ENCODE assay signal across 24 cellular contexts in the genomic region with DNA sequence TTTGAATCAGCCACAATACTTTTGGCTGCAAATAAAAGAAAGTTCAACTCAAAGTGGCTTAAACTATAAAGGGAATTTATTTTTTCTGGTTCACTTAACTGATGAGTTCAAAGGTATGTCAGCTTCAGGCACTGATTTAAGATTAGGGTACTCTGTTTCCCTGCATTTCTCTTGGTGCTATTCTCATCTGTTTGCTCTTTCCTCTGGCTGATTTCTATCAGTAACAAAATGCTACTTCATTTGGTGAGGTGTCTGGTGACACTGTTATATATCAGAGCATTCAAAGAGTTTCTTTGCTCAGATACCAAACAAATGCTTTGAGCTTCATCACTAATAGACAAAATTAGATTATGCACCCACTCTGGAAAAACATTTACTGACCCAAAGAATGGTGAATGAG.
A peak's percentile ranks its signal among the peaks of the same experiment; 100 is the strongest.
DNase-seq lines count a peak whose midpoint lies in the region; ATAC-seq and TF ChIP-seq lines count a peak whose summit lies in the region.
"Had no signal": no experiment of that assay in that cellular context is flagged by ENCODE, and none has a peak within 500 bp of the region (broad histone marks: within the 10 kb centered on the region; RNA-seq: fewer than 3 reads in every experiment).

No MANE protein-coding gene starts in this region.

- H3K36me3 ChIP-seq in cardiac muscle cell = no peaks in the 10 kb centered on the region
- no peaks in the 10 kb centered on the region for H3K36me3 ChIP-seq in endodermal cell (ENCODE audit: control insufficient read depth, insufficient read depth, low read length)
- no peaks in the 10 kb centered on the region for H3K36me3 ChIP-seq in thyroid gland
- H3K36me3 ChIP-seq: BE2C; BLaER1 treated with 17β-estradiol and CSF1 and Interleukin-3, amounts not matched to agents 10 nM and 100 nM had no signal

- H3K9me3 Mint-ChIP-seq in endodermal cell = no peaks in the 10 kb centered on the region
- H3K9me3 Mint-ChIP-seq in effector memory CD8-positive, alpha-beta T cell = no peaks in the 10 kb centered on the region
- peaks cover 2% of the 10 kb centered on the region for H3K9me3 Mint-ChIP-seq in activated naive CD8-positive, alpha-beta T cell treated with anti-CD3 and anti-CD28 coated beads, Interleukin-2, amount 50 U/mL, for 24 hours
- H3K9me3 Mint-ChIP-seq: CD4-positive, alpha-beta T cell; CD8-positive, alpha-beta memory T cell; GM23338; H9 had no signal

- H3K9me3 ChIP-seq in cardiac muscle cell (ENCODE audit: low read depth) (no peaks in the 10 kb centered on the region), endodermal cell (ENCODE audit: control insufficient read depth, low read length) (no peaks in the 10 kb centered on the region), thyroid gland (no peaks in the 10 kb centered on the region)
- H3K9me3 ChIP-seq: A549; BE2C; BLaER1 treated with 17β-estradiol and CSF1 and Interleukin-3, amounts not matched to agents 10 nM and 100 nM had no signal

- no peak for ATAC-seq in Right ventricle myocardium superior (ENCODE audit: poor library complexity)
- ATAC-seq in effector memory CD8-positive, alpha-beta T cell (replicated peaks) = no peak
- ATAC-seq in activated naive CD8-positive, alpha-beta T cell treated with anti-CD3 and anti-CD28 coated beads, Interleukin-2, amount 50 U/mL, for 24 hours = no peak
- ATAC-seq: A549, GM12878, GM23338, HCT116 had no signal

- no peaks in the 10 kb centered on the region for H3K27me3 Mint-ChIP-seq in endodermal cell (ENCODE audit: insufficient read depth)
- peaks cover 16 to 59% of the 10 kb centered on the region in 2 donors for H3K27me3 Mint-ChIP-seq in effector memory CD8-positive, alpha-beta T cell
- peaks cover 34% of the 10 kb centered on the region for H3K27me3 Mint-ChIP-seq in activated naive CD8-positive, alpha-beta T cell treated with anti-CD3 and anti-CD28 coated beads, Interleukin-2, amount 50 U/mL, for 24 hours

- DNase-seq in cardiac muscle cell (ENCODE audit: low read depth in 1 of 2, low spot score in 1 of 2) (no peak), Right ventricle myocardium superior (no peak), endodermal cell (no peak), renal cortical epithelial cell (ENCODE audit: low read depth) (peak; percentile 23), thyroid gland (no peak)
- no peak for DNase-seq in effector memory CD8-positive, alpha-beta T cell
- DNase-seq in activated naive CD8-positive, alpha-beta T cell treated with anti-CD3 and anti-CD28 coated beads, Interleukin-2, amount 50 U/mL, for 24 hours = no peak
- DNase-seq: 8988T; ACHN; AML-193; BE2C; CD4-positive, alpha-beta T cell; CD8-positive, alpha-beta memory T cell; DMS 273 treated with DMSO at 0.1 percent for 48 hours; DMS79; EL; GDM1; H9 had no signal

- H3K4me1 ChIP-seq in cardiac muscle cell (ENCODE audit: low read depth) = peaks cover 20% of the 10 kb centered on the region
- H3K4me1 ChIP-seq in endodermal cell (ENCODE audit: control insufficient read depth, insufficient read depth, low read length) = peaks cover 16% of the 10 kb centered on the region
- H3K4me1 ChIP-seq in thyroid gland = no peaks in the 10 kb centered on the region
- H3K4me1 ChIP-seq: A549; BE2C; BLaER1 treated with 17β-estradiol and CSF1 and Interleukin-3, amounts not matched to agents 10 nM and 100 nM had no signal

- no peak overlapping the region for H3K4me3 Mint-ChIP-seq in endodermal cell
- no peak overlapping the region for H3K4me3 Mint-ChIP-seq in effector memory CD8-positive, alpha-beta T cell
- no peak overlapping the region for H3K4me3 Mint-ChIP-seq in activated naive CD8-positive, alpha-beta T cell treated with anti-CD3 and anti-CD28 coated beads, Interleukin-2, amount 50 U/mL, for 24 hours
- H3K4me3 Mint-ChIP-seq: CD14-positive monocyte; CD4-positive, alpha-beta T cell; CD8-positive, alpha-beta memory T cell; GM23338; H9 had no signal

- H3K4me1 Mint-ChIP-seq in endodermal cell = peaks cover 28% of the 10 kb centered on the region
- no peaks in the 10 kb centered on the region for H3K4me1 Mint-ChIP-seq in effector memory CD8-positive, alpha-beta T cell (ENCODE audit: low read depth in 2 of 2)
- peaks cover 2% of the 10 kb centered on the region for H3K4me1 Mint-ChIP-seq in activated naive CD8-positive, alpha-beta T cell treated with anti-CD3 and anti-CD28 coated beads, Interleukin-2, amount 50 U/mL, for 24 hours
- H3K4me1 Mint-ChIP-seq: CD8-positive, alpha-beta memory T cell had no signal

- intact Hi-C loops in Right ventricle myocardium superior (cut with DNase I) = loop anchor here (10.0 kb wide), 1 partner anchor 425 kb away; no protein-coding TSS in a partner anchor
- intact Hi-C loops in thyroid gland (cut with DNase I) = no loop called here

- H3K27ac ChIP-seq in cardiac muscle cell (peak overlapping the region; percentile 78), endodermal cell (ENCODE audit: low read depth, low read length) (no peak overlapping the region), thyroid gland (no peak overlapping the region)
- H3K27ac ChIP-seq: A549; BLaER1 treated with 17β-estradiol and CSF1 and Interleukin-3, amounts not matched to agents 10 nM and 100 nM had no signal

- no peak overlapping the region for H3K9ac ChIP-seq in endodermal cell (ENCODE audit: extremely low read depth, low read length, poor library complexity, severe bottlenecking)
- H3K9ac ChIP-seq: BLaER1 treated with 17β-estradiol and CSF1 and Interleukin-3, amounts not matched to agents 10 nM and 100 nM had no signal

- H3K27ac Mint-ChIP-seq in endodermal cell = no peak overlapping the region
- no peak overlapping the region for H3K27ac Mint-ChIP-seq in effector memory CD8-positive, alpha-beta T cell
- H3K27ac Mint-ChIP-seq in activated naive CD8-positive, alpha-beta T cell treated with anti-CD3 and anti-CD28 coated beads, Interleukin-2, amount 50 U/mL, for 24 hours = no peak overlapping the region
- H3K27ac Mint-ChIP-seq: CD14-positive monocyte; CD4-positive, alpha-beta T cell; CD8-positive, alpha-beta memory T cell; GM23338; H9 had no signal

- no peak for TF ChIP-seq CTCF in cardiac muscle cell (IDR thresholded peaks at IDR 0.05; ENCODE audit: low read depth, low read length)
- no peak for TF ChIP-seq CTCF in endodermal cell (conservative IDR thresholded peaks at IDR 0.05)
- TF ChIP-seq CTCF in thyroid gland (IDR thresholded peaks at IDR 0.05) = no peak

- no peaks in the 10 kb centered on the region for H3K36me3 Mint-ChIP-seq in endodermal cell (ENCODE audit: low read depth)
- H3K36me3 Mint-ChIP-seq in effector memory CD8-positive, alpha-beta T cell (ENCODE audit: insufficient read depth) = no peaks in the 10 kb centered on the region
- H3K36me3 Mint-ChIP-seq in activated naive CD8-positive, alpha-beta T cell treated with anti-CD3 and anti-CD28 coated beads, Interleukin-2, amount 50 U/mL, for 24 hours (ENCODE audit: low read depth) = peaks cover 1% of the 10 kb centered on the region
- H3K36me3 Mint-ChIP-seq: CD14-positive monocyte had no signal

- TF ChIP-seq POLR2A in thyroid gland (IDR thresholded peaks at IDR 0.05) = no peak

- no peak overlapping the region for H3K4me3 ChIP-seq in cardiac muscle cell
- peak overlapping the region; percentile 31 for H3K4me3 ChIP-seq in endodermal cell (ENCODE audit: low read length)
- no peak overlapping the region for H3K4me3 ChIP-seq in thyroid gland (replicated peaks in 1 of 3)
- H3K4me3 ChIP-seq: A549; BLaER1 treated with 17β-estradiol and CSF1 and Interleukin-3, amounts not matched to agents 10 nM and 100 nM; GM12878; GM23338 had no signal

- no peaks in the 10 kb centered on the region for H3K27me3 ChIP-seq in cardiac muscle cell
- H3K27me3 ChIP-seq in endodermal cell (ENCODE audit: control insufficient read depth, insufficient read depth, low read length, poor library complexity, severe bottlenecking) = no peaks in the 10 kb centered on the region
- no peaks in the 10 kb centered on the region for H3K27me3 ChIP-seq in thyroid gland
- H3K27me3 ChIP-seq: BE2C; BLaER1 treated with 17β-estradiol and CSF1 and Interleukin-3, amounts not matched to agents 10 nM and 100 nM had no signal
